In the genomic region with DNA sequence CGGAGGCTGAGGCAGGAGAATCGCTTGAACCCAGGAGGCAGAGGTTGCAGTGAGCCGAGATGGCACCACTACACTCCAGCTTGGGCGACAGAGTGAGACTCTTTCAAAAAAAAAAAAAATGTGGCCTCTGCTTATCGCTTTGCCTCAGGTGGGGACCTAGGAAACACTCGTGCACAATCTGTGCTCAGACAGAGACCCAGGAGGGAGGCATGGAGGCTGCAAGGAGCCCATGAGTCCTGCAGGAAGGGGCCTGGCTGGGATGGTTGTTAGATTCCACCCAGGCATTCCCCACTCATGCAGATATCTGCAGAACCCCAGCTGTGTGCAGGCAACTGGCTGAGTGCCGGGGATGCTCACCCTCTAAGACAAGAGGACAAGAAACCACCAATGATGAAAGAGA, we compare ENCODE assay signal across 8 cellular contexts.
"Had no signal": no experiment of that assay in that cellular context is flagged by ENCODE, and none has a peak within 500 bp of the region (broad histone marks: within the 10 kb centered on the region; RNA-seq: fewer than 3 reads in every experiment).

No MANE protein-coding gene starts in this region.

- ATAC-seq: GM12878 had no signal

- FAIRE-seq: G401.6, GM12878, GM12891, GM12892, GM18507, GM19239 had no signal

- H3K4me3 ChIP-seq: GM12878 had no signal

- DNase-seq: GDM1, GF-D8 had no signal
